ENCODE assay signal across 1 cellular context in genomic region chr3:52245322-52246263, GRCh38.
A peak's percentile ranks its signal among the peaks of the same experiment; 100 is the strongest.
TF ChIP-seq lines count a peak whose summit lies in the region.

Gene PPM1M, plus strand, starts transcription at chr3:52245759. Its CDS starts 66 bp downstream, at chr3:52245825.

TF ChIP-seq in GM12878, 131 proteins besides CTCF, POLR2A, EP300 and RAD21 (continued from another document):
- TF ChIP-seq ZNF687 (IDR thresholded peaks at IDR 0.05) (peak; percentile 84), SIX5 (IDR thresholded peaks at IDR 0.05; ENCODE audit: low read depth, low read length, severe bottlenecking) (no peak), STAT1 (conservative IDR thresholded peaks at IDR 0.05) (no peak), KAT2A (conservative IDR thresholded peaks at IDR 0.05; ENCODE audit: control insufficient read depth, low read depth, low read length) (no peak), IRF4 (IDR thresholded peaks at IDR 0.05; ENCODE audit: low read depth, low read length) (no peak), PKNOX1 (IDR thresholded peaks at IDR 0.05) (peak; percentile 84), ZNF24 (IDR thresholded peaks at IDR 0.05) (no peak), DPF2 (IDR thresholded peaks at IDR 0.05) (peak; percentile 58), IKZF2 (IDR thresholded peaks at IDR 0.05) (peak; percentile 30 to 33; a peak in 2 of 4 replicates), NR2C1 (IDR thresholded peaks at IDR 0.05) (0 out of 2 replicates have a peak, but pooled peaks have one; percentile 43), MEF2B (IDR thresholded peaks at IDR 0.05; ENCODE audit: partially characterized antibody, poor library complexity, severe bottlenecking) (no peak), MEF2A (IDR thresholded peaks at IDR 0.05; ENCODE audit: insufficient read depth, low read depth, low read length) (no peak), BHLHE40 (IDR thresholded peaks at IDR 0.05; ENCODE audit: borderline replicate concordance in 1 of 2, low read depth in 2 of 2, low read length in 1 of 2) (peak; percentile 12 to 80; a peak in 2 of 4 replicates), POLR2AphosphoS2 (IDR thresholded peaks at IDR 0.05; ENCODE audit: low read depth, low read length) (0 out of 2 replicates have a peak, but pooled peaks have one; percentile 23), SMARCA5 (IDR thresholded peaks at IDR 0.05) (peak; percentile 42; the same call in 1 of the 2 replicates), GATAD2B (conservative IDR thresholded peaks at IDR 0.05; ENCODE audit: low read depth) (0 out of 2 replicates have a peak, but pooled peaks have one; percentile 75), ZNF217 (IDR thresholded peaks at IDR 0.05) (peak; percentile 58; the same call in 1 of the 2 replicates), CREB1 (IDR thresholded peaks at IDR 0.05; ENCODE audit: low read depth) (no peak), PBX3 (IDR thresholded peaks at IDR 0.05; ENCODE audit: insufficient replicate concordance, low read depth, low read length) (peak; percentile 68), SREBF2 (IDR thresholded peaks at IDR 0.05; ENCODE audit: low read length) (no peak), BMI1 (IDR thresholded peaks at IDR 0.05; ENCODE audit: borderline replicate concordance) (no peak), MAX (IDR thresholded peaks at IDR 0.05; ENCODE audit: low read depth, low read length) (peak; percentile 51; the same call in 1 of the 2 replicates), KDM1A (IDR thresholded peaks at IDR 0.05; ENCODE audit: borderline replicate concordance) (no peak), IKZF1 (conservative IDR thresholded peaks at IDR 0.05) (peak; percentile 80), CHD1 (IDR thresholded peaks at IDR 0.05; ENCODE audit: low read depth, low read length) (no peak), EGR1 (IDR thresholded peaks at IDR 0.05; ENCODE audit: borderline replicate concordance in 1 of 2, low read depth in 2 of 2, low read length in 2 of 2) (peak in 1 of 2 experiments; percentile 19; a peak in 1 of 3 replicates), ZBTB40 (IDR thresholded peaks at IDR 0.05; ENCODE audit: borderline replicate concordance) (no peak), YY1 (IDR thresholded peaks at IDR 0.05; ENCODE audit: low read depth, low read length) (0 out of 2 replicates have a peak, but pooled peaks have one; percentile 29)
